In genomic region chrX:153910446-153910845, GRCh38 we compare ENCODE assay signal across 20 cellular contexts. TPM values are rescaled to one million over a fixed set of nuclear protein-coding genes. Genes with fewer than 3 reads are reported as not detected.
DNase-seq lines count a peak whose midpoint lies in the region; ATAC-seq and TF ChIP-seq lines count a peak whose summit lies in the region.
"Had no signal": no experiment of that assay in that cellular context is flagged by ENCODE, and none has a peak within 500 bp of the region (broad histone marks: within the 10 kb centered on the region; RNA-seq: fewer than 3 reads in every experiment).

No MANE protein-coding gene starts in this region.

- H3K4ac ChIP-seq in H9 (ENCODE audit: low read depth, low read length) = no peak overlapping the region

- intact Hi-C loops in PC-3 (cut with micrococcal nuclease) (no loop called here), sciatic nerve (cut with DNase I) (no loop called here)

- H3K9me2 ChIP-seq in PC-3 (replicated peaks; ENCODE audit: low read length) = no peaks in the 10 kb centered on the region

- no peak overlapping the region for H2BK12ac ChIP-seq in H9 (ENCODE audit: insufficient read length, low read depth, low read length)

- no peak overlapping the region for H2BK20ac ChIP-seq in H9 (ENCODE audit: low read depth, low read length, poor library complexity, severe bottlenecking)

- H3K23ac ChIP-seq in H9 (ENCODE audit: insufficient read length, low read depth, low read length) = no peak overlapping the region

- H2BK5ac ChIP-seq in H9 (ENCODE audit: insufficient read length, low read length) = no peak overlapping the region

- BruUV-seq in PC-3 (replicated peaks; lab: Mats Ljungman, UMichigan) = no TSS peak

- no peak overlapping the region for H2BK15ac ChIP-seq in H9 (ENCODE audit: low read depth, low read length)

- no peaks in the 10 kb centered on the region for H3K23me2 ChIP-seq in H9 (ENCODE audit: insufficient read length, low read depth, low read length, poor library complexity, severe bottlenecking)

- H3K9me3 Mint-ChIP-seq in endodermal cell (peaks cover 58% of the 10 kb centered on the region), H9 (peaks cover 54 to 67% of the 10 kb centered on the region in 2 experiments)
- H3K9me3 Mint-ChIP-seq: CD4-positive, alpha-beta T cell had no signal

- POLR2A ChIA-PET in PC-3 (lab: Charles Lee; ENCODE audit: unreplicated experiment) = interaction anchor here (0.6 kb wide), 2 partner anchors 147 to 183 kb away, joined by 3 to 5 read pairs; no protein-coding TSS in a partner anchor

- no peak overlapping the region for H4K8ac ChIP-seq in H9 (replicated peaks; ENCODE audit: insufficient read length, low read depth, low read length)

- H3K9ac ChIP-seq in PC-3 (ENCODE audit: low read length) = no peak overlapping the region
- H3K9ac ChIP-seq in endodermal cell (ENCODE audit: extremely low read depth, low read length, poor library complexity, severe bottlenecking) = no peak overlapping the region
- no peak overlapping the region for H3K9ac ChIP-seq in H9 (ENCODE audit: extremely low read depth, insufficient read length, low read length)
- H3K9ac ChIP-seq: BLaER1 treated with 17β-estradiol and CSF1 and Interleukin-3, amounts not matched to agents 10 nM and 100 nM had no signal

- no peaks in the 10 kb centered on the region for H3K79me1 ChIP-seq in H9 (ENCODE audit: insufficient read depth, low read depth, low read length, poor library complexity, severe bottlenecking)

- H3K27ac ChIP-seq in PC-3 (ENCODE audit: low read length) = no peak overlapping the region
- H3K27ac ChIP-seq in endodermal cell (ENCODE audit: low read depth, low read length) = no peak overlapping the region
- H3K27ac ChIP-seq in H9 (ENCODE audit: insufficient read length, low read depth, low read length) = no peak overlapping the region
- H3K27ac ChIP-seq: A549 had no signal

- H3K4me1 Mint-ChIP-seq in endodermal cell (no peaks in the 10 kb centered on the region), H9 (0 out of 4 replicates have a peak, but pooled peaks cover 0 to 3% of the 10 kb centered on the region in 2 experiments)

- no peak overlapping the region for H2AK5ac ChIP-seq in H9 (ENCODE audit: insufficient read length, low read length)

- CTCF ChIA-PET in PC-3 (lab: Charles Lee) = interaction anchor here (0.5 to 1.8 kb wide), 6 partner anchors 10 to 37 kb away, joined by 3 to 13 read pairs (median 8); no protein-coding TSS in a partner anchor

- no peak overlapping the region for H4K91ac ChIP-seq in H9 (ENCODE audit: insufficient read length, low read depth, low read length)

- H2AFZ ChIP-seq in PC-3 (ENCODE audit: low read length) = no peak overlapping the region
- H2AFZ ChIP-seq in H9 (ENCODE audit: low read length) = no peak overlapping the region

- H3K36me3 Mint-ChIP-seq in endodermal cell (ENCODE audit: low read depth) (peaks cover 10% of the 10 kb centered on the region), H9 (ENCODE audit: insufficient read depth in 1 of 3, low read depth in 3 of 3) (peaks cover 3 to 39% (median 12%) of the 10 kb centered on the region in 3 experiments; a peak in 5 of 7 replicates)

- H3K18ac ChIP-seq in H9 (ENCODE audit: insufficient read length, low read depth, low read length) = no peak overlapping the region

- no peak overlapping the region for H4K5ac ChIP-seq in H9 (ENCODE audit: insufficient read length, low read depth, low read length)

- H3K4me2 ChIP-seq in PC-3 (ENCODE audit: low read length) (no peak overlapping the region), H9 (ENCODE audit: insufficient read depth, insufficient read length, low read length) (no peak overlapping the region)
- H3K4me2 ChIP-seq: A549; BLaER1 treated with 17β-estradiol and CSF1 and Interleukin-3, amounts not matched to agents 10 nM and 100 nM had no signal

- no peak overlapping the region for H3K14ac ChIP-seq in H9 (ENCODE audit: insufficient read depth, low read length)

- H4K20me1 ChIP-seq in PC-3 (ENCODE audit: low read length) (no peaks in the 10 kb centered on the region), H9 (ENCODE audit: control insufficient read depth, insufficient read depth, insufficient read length) (no peaks in the 10 kb centered on the region)

- ATAC-seq in PC-3 (peak; percentile 68), sciatic nerve (no peak), GM19397 (IDR thresholded peaks at IDR 0.05; ENCODE audit: unreplicated experiment) (no peak), HG02884 (IDR thresholded peaks at IDR 0.05; ENCODE audit: unreplicated experiment) (no peak)

- H3K79me2 ChIP-seq in PC-3 (ENCODE audit: low read length) = no peaks in the 10 kb centered on the region
- H3K79me2 ChIP-seq in H9 (ENCODE audit: insufficient read depth, low read length) = no peaks in the 10 kb centered on the region

- H3F3A ChIP-seq in PC-3 (ENCODE audit: low read length, unreplicated experiment) = no peaks in the 10 kb centered on the region

- H3K9me3 ChIP-seq in PC-3 (ENCODE audit: low read length) = no peaks in the 10 kb centered on the region
- H3K9me3 ChIP-seq in endodermal cell (ENCODE audit: control insufficient read depth, low read length) = no peaks in the 10 kb centered on the region
- peaks cover 5% of the 10 kb centered on the region for H3K9me3 ChIP-seq in H9 (ENCODE audit: control insufficient read depth, low read depth, low read length)
- H3K9me3 ChIP-seq: A549, BE2C had no signal

- 96 to 98% methylated on average over 9 to 17 of the region's 22 CpGs for WGBS in endodermal cell (ENCODE audit: insufficient coverage in 1 of 2, insufficient read length in 1 of 2), 2 experiments
- WGBS in H9 (ENCODE audit: extremely low coverage, insufficient read length, low lambda C conversion rate) = no CpG with 5 or more reads among the region's 22 CpGs

- no peak overlapping the region for H3K56ac ChIP-seq in H9 (ENCODE audit: insufficient read length, low read depth, low read length)

- no peaks in the 10 kb centered on the region for H3K27me3 Mint-ChIP-seq in endodermal cell (ENCODE audit: insufficient read depth)
- no peaks in the 10 kb centered on the region for H3K27me3 Mint-ChIP-seq in H9 (ENCODE audit: low read depth)
- H3K27me3 Mint-ChIP-seq: CD4-positive, alpha-beta T cell had no signal

- H3T11ph ChIP-seq in H9 (ENCODE audit: low read length) = no peak overlapping the region

- DNase-seq in ELF-1 (ENCODE audit: low read depth, low spot score) = peak; percentile 19
- DNase-seq in PC-3 = no peak
- peak; percentile 39 for DNase-seq in endodermal cell
- DNase-seq in sciatic nerve (ENCODE audit: low spot score) = peak; percentile 55
- no peak for DNase-seq in H9
- DNase-seq: CD4-positive, alpha-beta T cell; CD8-positive, alpha-beta memory T cell; DMS 273 treated with DMSO at 0.1 percent for 48 hours; DMS79; EL; GF-D8; GOT3; HCEC 1CT had no signal

- H3K4me3 ChIP-seq in PC-3 (ENCODE audit: low read length) (no peak overlapping the region), endodermal cell (ENCODE audit: low read length) (no peak overlapping the region)
- H3K4me3 ChIP-seq: A549; BLaER1 treated with 17β-estradiol and CSF1 and Interleukin-3, amounts not matched to agents 10 nM and 100 nM had no signal

- H3K27me3 ChIP-seq in PC-3 (ENCODE audit: low read length) (no peaks in the 10 kb centered on the region), endodermal cell (ENCODE audit: control insufficient read depth, insufficient read depth, low read length, poor library complexity, severe bottlenecking) (no peaks in the 10 kb centered on the region), H9 (ENCODE audit: insufficient read depth, low read length) (no peaks in the 10 kb centered on the region)
- H3K27me3 ChIP-seq: BE2C had no signal

- TF ChIP-seq CTCF in PC-3 (conservative IDR thresholded peaks at IDR 0.05; ENCODE audit: low read depth, low read length) (no peak), endodermal cell (conservative IDR thresholded peaks at IDR 0.05) (no peak), H9 (conservative IDR thresholded peaks at IDR 0.05) (no peak)

- H3K36me3 ChIP-seq in PC-3 (ENCODE audit: low read depth, low read length) (no peaks in the 10 kb centered on the region), endodermal cell (ENCODE audit: control insufficient read depth, insufficient read depth, low read length) (no peaks in the 10 kb centered on the region)
- H3K36me3 ChIP-seq: BE2C had no signal

- H2BK120ac ChIP-seq in H9 (ENCODE audit: low read depth, low read length, poor library complexity, severe bottlenecking) = no peak overlapping the region

- no peak overlapping the region for H3K4me3 Mint-ChIP-seq in endodermal cell
- H3K4me3 Mint-ChIP-seq in H9 = no peak overlapping the region
- H3K4me3 Mint-ChIP-seq: CD14-positive monocyte; CD4-positive, alpha-beta T cell; CD8-positive, alpha-beta memory T cell had no signal

- H3K27ac Mint-ChIP-seq in endodermal cell (no peak overlapping the region), H9 (no peak overlapping the region)
- H3K27ac Mint-ChIP-seq: CD8-positive, alpha-beta memory T cell had no signal

- H3K4me1 ChIP-seq in PC-3 (ENCODE audit: insufficient read depth, low read length) = no peaks in the 10 kb centered on the region
- no peaks in the 10 kb centered on the region for H3K4me1 ChIP-seq in endodermal cell (ENCODE audit: control insufficient read depth, insufficient read depth, low read length)
- H3K4me1 ChIP-seq in H9 (ENCODE audit: insufficient read depth, low read length) = no peaks in the 10 kb centered on the region
- H3K4me1 ChIP-seq: A549 had no signal

RNA-seq across cellular contexts. Expression of gene AVPR2, which starts 6.0 kb away (rescaled TPM):
- total RNA-seq in PC-3 (2014; rRNA removed) = not detected in 2 replicates
- not detected for total RNA-seq in endodermal cell
- not detected for polyA plus RNA-seq in endodermal cell (2013, experiment 1 of 2)
- polyA plus RNA-seq in endodermal cell (2013, experiment 2 of 2) = not detected
- 5.6 TPM for total RNA-seq in sciatic nerve
- not detected in 2 replicates for total RNA-seq in H9 (2021)
- total RNA-seq: CD4-positive, alpha-beta T cell; CD8-positive, alpha-beta memory T cell; G401 had no signal
- polyA plus RNA-seq: A549; CD8-positive, alpha-beta memory T cell had no signal

RNA-seq across cellular contexts. Expression of gene ARHGAP4, which starts 15.6 kb away (rescaled TPM):
- total RNA-seq in PC-3 (2014; rRNA removed) = 4.0 and 4.6 TPM in 2 replicates
- total RNA-seq in endodermal cell = 10 to 100 TPM; 56.0 to 65.0 TPM
- 10.5 TPM for polyA plus RNA-seq in endodermal cell (2013, experiment 1 of 2)
- polyA plus RNA-seq in endodermal cell (2013, experiment 2 of 2) = 10.0 TPM
- 50.7 TPM for total RNA-seq in sciatic nerve
- 37.8 and 40.6 TPM in 2 replicates for total RNA-seq in H9 (2021)

RNA-seq across cellular contexts. Expression of gene NAA10, which starts 24.4 kb away (rescaled TPM):
- total RNA-seq in PC-3 (2014; rRNA removed) (169 and 172 TPM in 2 replicates), endodermal cell (10 to 100 TPM; 91.6 to 99.3 TPM), sciatic nerve (73.6 TPM), H9 (2021) (101 and 103 TPM in 2 replicates)
- polyA plus RNA-seq in endodermal cell (2013, experiment 1 of 2) = 99.4 TPM
- polyA plus RNA-seq in endodermal cell (2013, experiment 2 of 2) = 86.3 TPM

RNA-seq across cellular contexts. Expression of gene L1CAM, which starts 24.5 kb away (rescaled TPM):
- 5.2 and 11.2 TPM in 2 replicates for total RNA-seq in PC-3 (2014; rRNA removed)
- total RNA-seq in endodermal cell = 10 to 100 TPM in 1 of 2 donors, 1 to 10 TPM in 1; 7.5 to 29.0 TPM
- 42.4 TPM for polyA plus RNA-seq in endodermal cell (2013, experiment 1 of 2)
- 36.6 TPM for polyA plus RNA-seq in endodermal cell (2013, experiment 2 of 2)
- 83.2 TPM for total RNA-seq in sciatic nerve
- total RNA-seq in H9 (2021) = 19.9 and 22.7 TPM in 2 replicates
- polyA plus RNA-seq: CD14-positive monocyte had no signal

RNA-seq across cellular contexts. Expression of gene RENBP, which starts 34.0 kb away (rescaled TPM):
- total RNA-seq in PC-3 (2014; rRNA removed) (3.7 TPM in 1 of 2 replicates, not detected in the other), endodermal cell (10 to 100 TPM; 12.0 to 17.5 TPM), sciatic nerve (23.0 TPM), H9 (2021) (7.1 and 8.4 TPM in 2 replicates)
- 9.5 TPM for polyA plus RNA-seq in endodermal cell (2013, experiment 1 of 2)
- polyA plus RNA-seq in endodermal cell (2013, experiment 2 of 2) = 7.5 TPM
- polyA plus RNA-seq: A549; CD8-positive, alpha-beta memory T cell had no signal

Comparison
In these comparisons a context has a peak if more than half of its experiments do, and no peak if none do; other contexts are left out.
1. DNase-seq: peak in ELF-1 (single experiment), endodermal cell (single experiment) and sciatic nerve (single experiment); none in PC-3 (single experiment) and H9 (single experiment).